1 cellular context compared by ENCODE assay signal in the genomic region with DNA sequence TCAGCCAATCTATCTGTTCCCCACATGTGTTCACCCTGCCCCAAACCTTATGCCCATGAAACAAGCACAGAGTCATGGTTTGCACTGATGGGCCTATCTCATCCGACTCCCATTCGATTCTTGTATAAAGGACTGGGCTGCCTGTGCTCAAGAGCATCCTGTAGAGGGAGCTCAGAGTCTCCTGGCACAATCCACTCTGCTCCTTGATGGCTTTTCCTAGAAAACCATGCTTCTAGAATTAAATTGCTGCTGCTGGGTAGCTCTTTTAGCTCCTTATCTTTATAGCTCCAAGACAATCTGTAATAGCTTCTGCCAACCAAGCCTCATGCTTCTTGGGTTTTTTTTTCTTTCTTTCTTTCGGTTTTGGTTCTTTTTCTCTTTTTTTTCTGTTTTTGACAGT.
A peak's percentile ranks its signal among the peaks of the same experiment; 100 is the strongest.
TF ChIP-seq lines count a peak whose summit lies in the region.

No MANE protein-coding gene starts in this region.

TF ChIP-seq in GM12878, 131 proteins besides CTCF, POLR2A, EP300 and RAD21:
- no peak for TF ChIP-seq TAF1 (IDR thresholded peaks at IDR 0.05; ENCODE audit: borderline replicate concordance, low read depth, low read length)
- TF ChIP-seq SMC3 (IDR thresholded peaks at IDR 0.05; ENCODE audit: borderline replicate concordance, low read length): peak; percentile 11; the same call in 1 of the 2 replicates
- no peak for TF ChIP-seq CREB1 (IDR thresholded peaks at IDR 0.05; ENCODE audit: low read depth)
- TF ChIP-seq BCL11A (IDR thresholded peaks at IDR 0.05; ENCODE audit: low read depth, low read length): no peak
- TF ChIP-seq RCOR1 (conservative IDR thresholded peaks at IDR 0.05; ENCODE audit: low read depth, low read length): no peak
- TF ChIP-seq YBX1 (IDR thresholded peaks at IDR 0.05): no peak
